ENCODE assay signal across 8 cellular contexts in genomic region chr12:54000105-54000773, GRCh38. TPM values are rescaled to one million over a fixed set of nuclear protein-coding genes. Genes with fewer than 3 reads are reported as not detected.
DNase-seq lines count a peak whose midpoint lies in the region; FAIRE-seq and TF ChIP-seq lines count a peak whose summit lies in the region.
"Had no signal": no experiment of that assay in that cellular context is flagged by ENCODE, and none has a peak within 500 bp of the region (broad histone marks: within the 10 kb centered on the region; RNA-seq: fewer than 3 reads in every experiment).

Gene HOXC9 (plus strand): TSS chr12:54000161. CDS start chr12:54000189, 28 bp downstream.

- DNase-seq in H54 (ENCODE audit: insufficient read length, low spot score) (peak; percentile 56), RPMI7951 (ENCODE audit: low read depth) (peak; percentile 47), foreskin fibroblast (peak in 1 of 2 donors; percentile 74), epidermal melanocyte (ENCODE audit: insufficient read length, low spot score) (no peak), putamen (ENCODE audit: low spot score) (no peak), NCI-H128 (lab: John Stamatoyannopoulos, UW; ENCODE audit: unreplicated experiment) (no peak)
- DNase-seq: midbrain had no signal

- H3K4me1 ChIP-seq in skeletal muscle satellite cell (ENCODE audit: control insufficient read depth, insufficient read depth, low read length), result peaks cover 68% of the 10 kb centered on the region

- TF ChIP-seq CTCF in foreskin fibroblast (IDR thresholded peaks at IDR 0.05; ENCODE audit: low read depth, low read length), result no peak

- H3K36me3 ChIP-seq in skeletal muscle satellite cell (ENCODE audit: insufficient read depth, low read length), result peaks cover 18% of the 10 kb centered on the region

- H3K27me3 ChIP-seq in skeletal muscle satellite cell (ENCODE audit: control insufficient read depth, insufficient read depth, low read length), result no peaks in the 10 kb centered on the region

- peak; percentile 13; the same call in 1 of the 2 replicates for TF ChIP-seq POLR2A in H54 (IDR thresholded peaks at IDR 0.05; ENCODE audit: low read depth, low read length)

- FAIRE-seq in H54 (lab: Jason Lieb, UNC), result no peak

- H3K4me2 ChIP-seq in skeletal muscle satellite cell (ENCODE audit: low read length), result peak within 1 kb of the TSS; percentile 100

- peak within 1 kb of the TSS; percentile 56 to 81 for H3K4me3 ChIP-seq in foreskin fibroblast (ENCODE audit: low read depth in 1 of 2, low read length in 2 of 2)
- H3K4me3 ChIP-seq in skeletal muscle satellite cell (ENCODE audit: low read length), result peak within 1 kb of the TSS; percentile 85

- H3K9me3 ChIP-seq in skeletal muscle satellite cell (replicated peaks; ENCODE audit: low read length), result no peaks in the 10 kb centered on the region

- peak within 1 kb of the TSS; percentile 99 for H3K9ac ChIP-seq in skeletal muscle satellite cell (ENCODE audit: low read depth, low read length)

RNA-seq across cellular contexts. Expression of gene HOXC9, which starts in this region (rescaled TPM):
- total RNA-seq in RPMI7951 (2014; rRNA removed; shearing (Covaris generic)), result 4.3 and 5.9 TPM in 2 replicates
- total RNA-seq in skeletal muscle satellite cell (2012; rRNA removed), result 4.1 and 7.6 TPM in 2 replicates

Comparison
In these comparisons a context has a peak if more than half of its experiments do, and no peak if none do; other contexts are left out.
1. DNase-seq: peak in H54 (single experiment) and RPMI7951 (single experiment); none in epidermal melanocyte (single experiment), putamen (single experiment) and NCI-H128 (single experiment).